18 cellular contexts compared by ENCODE assay signal in the genomic region with DNA sequence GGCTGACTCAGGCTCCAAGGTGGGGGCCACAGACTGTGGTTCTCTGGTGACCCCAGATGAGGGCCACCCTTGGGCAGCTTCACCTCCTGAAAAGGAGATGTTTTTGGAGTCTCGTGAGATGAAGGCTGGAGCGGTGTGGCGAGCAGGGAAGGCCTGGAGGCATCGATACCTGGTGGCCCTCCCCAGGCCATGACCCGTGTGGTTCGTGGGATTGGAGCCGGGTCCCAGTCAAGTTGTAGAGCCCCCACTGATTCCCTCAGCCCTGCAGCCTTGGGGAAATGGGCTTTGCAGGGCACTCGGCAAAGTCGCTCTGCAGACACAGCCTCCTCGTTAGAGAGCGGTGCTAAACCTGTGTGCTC.
DNase-seq lines count a peak whose midpoint lies in the region; ATAC-seq, FAIRE-seq and TF ChIP-seq lines count a peak whose summit lies in the region.
"Had no signal": no experiment of that assay in that cellular context is flagged by ENCODE, and none has a peak within 500 bp of the region (broad histone marks: within the 10 kb centered on the region; RNA-seq: fewer than 3 reads in every experiment).

No MANE protein-coding gene starts in this region.

- H3K4me1 Mint-ChIP-seq in osteocyte (ENCODE audit: unreplicated experiment) (no peaks in the 10 kb centered on the region), T-helper 17 cell (no peaks in the 10 kb centered on the region)
- H3K4me1 Mint-ChIP-seq: IgD-negative memory B cell had no signal

- CTCF ChIA-PET in HepG2 (lab: Yijun Ruan, JAX; ENCODE audit: low intra/inter-chr PET ratio, low total read pairs), result no interaction called here

- TF ChIP-seq RAD21 in HepG2 (CRISPR knock-in tag; IDR thresholded peaks at IDR 0.05), result no peak

- H3K9me3 Mint-ChIP-seq in osteocyte (ENCODE audit: unreplicated experiment), result no peaks in the 10 kb centered on the region
- H3K9me3 Mint-ChIP-seq: CD8-positive, alpha-beta T cell; IgD-negative memory B cell had no signal

- H2AFZ ChIP-seq in HepG2 (ENCODE audit: low read length), result no peak overlapping the region

- no peak overlapping the region for H3K9ac ChIP-seq in HepG2 (ENCODE audit: insufficient read depth, low read depth, low read length)

- TF ChIP-seq POLR2A in right lobe of liver (IDR thresholded peaks at IDR 0.05), result no peak
- no peak for TF ChIP-seq POLR2A in HepG2 (IDR thresholded peaks at IDR 0.05; ENCODE audit: insufficient read depth in 1 of 2, low read depth in 2 of 2, low read length in 2 of 2)

- H3K27ac Mint-ChIP-seq in osteocyte (ENCODE audit: unreplicated experiment) (no peak overlapping the region), T-helper 17 cell (no peak overlapping the region)
- H3K27ac Mint-ChIP-seq: CD8-positive, alpha-beta T cell; IgD-negative memory B cell had no signal

- H3K4me1 ChIP-seq in right lobe of liver, result no peaks in the 10 kb centered on the region
- no peaks in the 10 kb centered on the region for H3K4me1 ChIP-seq in HepG2 (ENCODE audit: insufficient read depth, low read length)
- H3K4me1 ChIP-seq: BE2C, Peyer's patch had no signal

- H3K27me3 ChIP-seq in right lobe of liver, result no peaks in the 10 kb centered on the region
- no peaks in the 10 kb centered on the region for H3K27me3 ChIP-seq in HepG2 (ENCODE audit: control insufficient read depth in 1 of 2, insufficient read depth in 2 of 2, low read length in 2 of 2)
- H3K27me3 ChIP-seq: BE2C, Peyer's patch had no signal

- no peak overlapping the region for H3K27ac ChIP-seq in right lobe of liver
- H3K27ac ChIP-seq in HepG2 (ENCODE audit: extremely low read length, insufficient read depth, low read length), result no peak overlapping the region
- H3K27ac ChIP-seq: Peyer's patch had no signal

- in situ Hi-C loops in HepG2 (cut with HindIII; ENCODE audit: extremely low pct_ligation_motif_present, low pct_unique_long_range_greater_than_20kb), result no loop called here

- H3K4me3 ChIP-seq in right lobe of liver, result no peak overlapping the region
- no peak overlapping the region for H3K4me3 ChIP-seq in HepG2 (replicated peaks in 1 of 3; ENCODE audit: insufficient read depth in 1 of 3, low read depth in 2 of 3, low read length in 3 of 3)
- H3K4me3 ChIP-seq: Peyer's patch had no signal

- no peaks in the 10 kb centered on the region for H3K27me3 Mint-ChIP-seq in osteocyte (ENCODE audit: unreplicated experiment)
- no peaks in the 10 kb centered on the region for H3K27me3 Mint-ChIP-seq in T-helper 17 cell
- H3K27me3 Mint-ChIP-seq: IgD-negative memory B cell had no signal

- no peak overlapping the region for H3K4me2 ChIP-seq in HepG2 (ENCODE audit: low read depth, low read length)

- ATAC-seq in right lobe of liver, result no peak
- no peak for ATAC-seq in HepG2
- no peak for ATAC-seq in GM18511 (IDR thresholded peaks at IDR 0.05; ENCODE audit: unreplicated experiment)
- ATAC-seq in T-helper 17 cell, result no peak
- ATAC-seq: CD8-positive, alpha-beta T cell had no signal

- intact Hi-C loops in right lobe of liver (cut with DNase I), result no loop called here
- intact Hi-C loops in HepG2 (cut with micrococcal nuclease; ENCODE audit: unreplicated experiment), result no loop called here

- TF ChIP-seq EP300 in HepG2 (IDR thresholded peaks at IDR 0.05; ENCODE audit: low read depth in 2 of 2, low read length in 2 of 2) (no peak), HepG2 (CRISPR knock-in tag; IDR thresholded peaks at IDR 0.05; ENCODE audit: borderline replicate concordance) (no peak)

- no peaks in the 10 kb centered on the region for H3K9me3 ChIP-seq in right lobe of liver
- no peaks in the 10 kb centered on the region for H3K9me3 ChIP-seq in HepG2 (ENCODE audit: low read length)
- H3K9me3 ChIP-seq in T-helper 17 cell (ENCODE audit: control insufficient read depth, low read length, poor library complexity, severe bottlenecking), result no peaks in the 10 kb centered on the region
- H3K9me3 ChIP-seq: Peyer's patch had no signal

- 86% methylated on average over 2 of the region's 11 CpGs for WGBS in right lobe of liver (ENCODE audit: insufficient coverage, low coverage, low lambda C conversion rate, missing lambda C conversion rate)
- WGBS in HepG2 (ENCODE audit: low lambda C conversion rate), result 96% methylated on average over 5 of the region's 11 CpGs

- no peak overlapping the region for H3K4me3 Mint-ChIP-seq in osteocyte (ENCODE audit: unreplicated experiment)
- H3K4me3 Mint-ChIP-seq in T-helper 17 cell, result no peak overlapping the region
- H3K4me3 Mint-ChIP-seq: CD8-positive, alpha-beta T cell; IgD-negative memory B cell had no signal

- H4K20me1 ChIP-seq in HepG2 (ENCODE audit: insufficient read depth, low read length), result peaks cover 33% of the 10 kb centered on the region; the same call in 1 of the 2 replicates

- peak in 2 of 3 donors; percentile 28 to 32 for DNase-seq in right lobe of liver
- no peak for DNase-seq in HepG2 (ENCODE audit: low spot score)
- DNase-seq in iPS-NIHi11 (ENCODE audit: low spot score), result peak; percentile 5
- peak; percentile 78 for DNase-seq in osteocyte (ENCODE audit: extremely low spot score, unreplicated experiment)
- no peak for DNase-seq in cortex of kidney (lab: John Stamatoyannopoulos, UW)
- no peak for DNase-seq in T-helper 17 cell
- DNase-seq: BE2C, DMS79 treated with DMSO at 0.1 percent for 48 hours, HCEC 1CT, NCI-H1417, NCI-H2029 had no signal

- H3K36me3 Mint-ChIP-seq in osteocyte (ENCODE audit: unreplicated experiment) (no peaks in the 10 kb centered on the region), T-helper 17 cell (ENCODE audit: low read depth) (no peaks in the 10 kb centered on the region)
- H3K36me3 Mint-ChIP-seq: CD8-positive, alpha-beta T cell; IgD-negative memory B cell had no signal

- TF ChIP-seq CTCF in right lobe of liver (IDR thresholded peaks at IDR 0.05) (no peak), HepG2 (CRISPR knock-in tag; IDR thresholded peaks at IDR 0.05) (no peak), osteocyte (IDR thresholded peaks at IDR 0.05) (no peak)

- H3K36me3 ChIP-seq in right lobe of liver (no peaks in the 10 kb centered on the region), HepG2 (replicated peaks in 1 of 2; ENCODE audit: control insufficient read depth in 1 of 2, insufficient read depth in 2 of 2, low read length in 2 of 2) (peaks cover 7 to 11% of the 10 kb centered on the region in 2 experiments; a peak in 4 of 5 replicates)
- H3K36me3 ChIP-seq: BE2C, Peyer's patch had no signal

- POLR2A ChIA-PET in HepG2 (lab: Yijun Ruan, JAX), result no interaction called here

- no TSS peak for BruUV-seq in HepG2 (replicated peaks; lab: Mats Ljungman, UMichigan)

- no peak for FAIRE-seq in HepG2 (lab: Jason Lieb, UNC)
- FAIRE-seq: D721Med, G401.6, GM12891 had no signal

- H3K79me2 ChIP-seq in HepG2 (ENCODE audit: insufficient read depth, low read length), result peaks cover 3% of the 10 kb centered on the region

TF ChIP-seq in HepG2, 621 proteins besides CTCF, POLR2A, EP300 and RAD21 (continues in another document):
- TF ChIP-seq RBM22 (optimal IDR thresholded peaks at IDR 0.05; ENCODE audit: low read length) (no peak), ZSCAN12 (CRISPR knock-in tag; IDR thresholded peaks at IDR 0.05) (no peak), ZNF782 (CRISPR knock-in tag; IDR thresholded peaks at IDR 0.05; ENCODE audit: borderline replicate concordance) (no peak), ZNF207 (IDR thresholded peaks at IDR 0.05; ENCODE audit: borderline replicate concordance) (no peak), SETDB1 (CRISPR knock-in tag; IDR thresholded peaks at IDR 0.05; ENCODE audit: borderline replicate concordance) (no peak)
- TF ChIP-seq, protein P1, sequence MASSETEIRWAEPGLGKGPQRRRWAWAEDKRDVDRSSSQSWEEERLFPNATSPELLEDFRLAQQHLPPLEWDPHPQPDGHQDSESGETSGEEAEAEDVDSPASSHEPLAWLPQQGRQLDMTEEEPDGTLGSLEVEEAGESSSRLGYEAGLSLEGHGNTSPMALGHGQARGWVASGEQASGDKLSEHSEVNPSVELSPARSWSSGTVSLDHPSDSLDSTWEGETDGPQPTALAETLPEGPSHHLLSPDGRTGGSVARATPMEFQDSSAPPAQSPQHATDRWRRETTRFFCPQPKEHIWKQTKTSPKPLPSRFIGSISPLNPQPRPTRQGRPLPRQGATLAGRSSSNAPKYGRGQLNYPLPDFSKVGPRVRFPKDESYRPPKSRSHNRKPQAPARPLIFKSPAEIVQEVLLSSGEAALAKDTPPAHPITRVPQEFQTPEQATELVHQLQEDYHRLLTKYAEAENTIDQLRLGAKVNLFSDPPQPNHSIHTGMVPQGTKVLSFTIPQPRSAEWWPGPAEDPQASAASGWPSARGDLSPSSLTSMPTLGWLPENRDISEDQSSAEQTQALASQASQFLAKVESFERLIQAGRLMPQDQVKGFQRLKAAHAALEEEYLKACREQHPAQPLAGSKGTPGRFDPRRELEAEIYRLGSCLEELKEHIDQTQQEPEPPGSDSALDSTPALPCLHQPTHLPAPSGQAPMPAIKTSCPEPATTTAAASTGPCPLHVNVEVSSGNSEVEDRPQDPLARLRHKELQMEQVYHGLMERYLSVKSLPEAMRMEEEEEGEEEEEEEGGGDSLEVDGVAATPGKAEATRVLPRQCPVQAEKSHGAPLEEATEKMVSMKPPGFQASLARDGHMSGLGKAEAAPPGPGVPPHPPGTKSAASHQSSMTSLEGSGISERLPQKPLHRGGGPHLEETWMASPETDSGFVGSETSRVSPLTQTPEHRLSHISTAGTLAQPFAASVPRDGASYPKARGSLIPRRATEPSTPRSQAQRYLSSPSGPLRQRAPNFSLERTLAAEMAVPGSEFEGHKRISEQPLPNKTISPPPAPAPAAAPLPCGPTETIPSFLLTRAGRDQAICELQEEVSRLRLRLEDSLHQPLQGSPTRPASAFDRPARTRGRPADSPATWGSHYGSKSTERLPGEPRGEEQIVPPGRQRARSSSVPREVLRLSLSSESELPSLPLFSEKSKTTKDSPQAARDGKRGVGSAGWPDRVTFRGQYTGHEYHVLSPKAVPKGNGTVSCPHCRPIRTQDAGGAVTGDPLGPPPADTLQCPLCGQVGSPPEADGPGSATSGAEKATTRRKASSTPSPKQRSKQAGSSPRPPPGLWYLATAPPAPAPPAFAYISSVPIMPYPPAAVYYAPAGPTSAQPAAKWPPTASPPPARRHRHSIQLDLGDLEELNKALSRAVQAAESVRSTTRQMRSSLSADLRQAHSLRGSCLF (CRISPR knock-in tag; IDR thresholded peaks at IDR 0.05; ENCODE audit: borderline replicate concordance), result no peak

Comparison
In these comparisons a context has a peak if more than half of its experiments do, and no peak if none do; other contexts are left out.
1. DNase-seq: peak in right lobe of liver (2 of 3), iPS-NIHi11 (single experiment) and osteocyte (single experiment); none in HepG2 (single experiment), cortex of kidney (single experiment) and T-helper 17 cell (0 of 3).